Comparison of ENCODE assay signal across 22 cellular contexts in genomic region chr2:73992036-73992435, GRCh38. TPM values are rescaled to one million over a fixed set of nuclear protein-coding genes. Genes with fewer than 3 reads are reported as not detected.
DNase-seq lines count a peak whose midpoint lies in the region; ATAC-seq and TF ChIP-seq lines count a peak whose summit lies in the region.
"Had no signal": no experiment of that assay in that cellular context is flagged by ENCODE, and none has a peak within 500 bp of the region (broad histone marks: within the 10 kb centered on the region; RNA-seq: fewer than 3 reads in every experiment).

No MANE protein-coding gene starts in this region.

- TF ChIP-seq CTCF in DND-41 (IDR thresholded peaks at IDR 0.05; ENCODE audit: borderline replicate concordance, extremely low read depth, low read length, poor library complexity, severe bottlenecking), result no peak
- no peak for TF ChIP-seq CTCF in foreskin keratinocyte (conservative IDR thresholded peaks at IDR 0.05)

- H2AFZ ChIP-seq in DND-41 (ENCODE audit: low read depth, low read length), result no peak overlapping the region

- H3K79me2 ChIP-seq in DND-41 (ENCODE audit: insufficient read depth, low read length), result peaks cover 100% of the 10 kb centered on the region

- H3K4me2 ChIP-seq in BLaER1 treated with 17β-estradiol and CSF1 and Interleukin-3, amounts not matched to agents 10 nM and 100 nM, result peak overlapping the region; percentile 0 to 100 (median 56); a peak in 18 of 22 replicates
- H3K4me2 ChIP-seq in DND-41 (ENCODE audit: insufficient read depth, low read length), result peak overlapping the region; percentile 6; the same call in 1 of the 2 replicates

- H3K9me3 ChIP-seq in BLaER1 treated with 17β-estradiol and CSF1 and Interleukin-3, amounts not matched to agents 10 nM and 100 nM (replicated peaks in 1 of 11), result no peaks in the 10 kb centered on the region
- no peaks in the 10 kb centered on the region for H3K9me3 ChIP-seq in DND-41 (ENCODE audit: insufficient read depth, low read length, severe bottlenecking)
- H3K9me3 ChIP-seq: Peyer's patch, vagina had no signal

- H3K9ac ChIP-seq in BLaER1 treated with 17β-estradiol and CSF1 and Interleukin-3, amounts not matched to agents 10 nM and 100 nM, result no peak overlapping the region
- H3K9ac ChIP-seq in DND-41 (ENCODE audit: low read depth, low read length), result no peak overlapping the region

- H3K27me3 ChIP-seq in BLaER1 treated with 17β-estradiol and CSF1 and Interleukin-3, amounts not matched to agents 10 nM and 100 nM, result no peaks in the 10 kb centered on the region
- no peaks in the 10 kb centered on the region for H3K27me3 ChIP-seq in DND-41 (ENCODE audit: insufficient read depth, low read length, poor library complexity)
- no peaks in the 10 kb centered on the region for H3K27me3 ChIP-seq in foreskin keratinocyte
- H3K27me3 ChIP-seq: Peyer's patch, vagina had no signal

- H3K27ac ChIP-seq in BLaER1 treated with 17β-estradiol and CSF1 and Interleukin-3, amounts not matched to agents 10 nM and 100 nM, result no peak overlapping the region
- H3K27ac ChIP-seq in DND-41 (ENCODE audit: low read length) (0 out of 2 replicates have a peak overlapping the region, but pooled peaks have one; percentile 17), foreskin keratinocyte (peak overlapping the region; percentile 61)
- H3K27ac ChIP-seq: Peyer's patch, skin epidermis, vagina, VCaP had no signal

- ATAC-seq in DND-41 (ENCODE audit: insufficient read depth, low read depth), result no peak
- no peak for ATAC-seq in activated CD8-positive, alpha-beta T cell treated with anti-CD3 and anti-CD28 coated beads, Interleukin-2, amount 10 ng/mL, durations not matched to agents 7 days and 5 days
- ATAC-seq in foreskin keratinocyte, result peak; percentile 71
- no peak for ATAC-seq in HG02870 (IDR thresholded peaks at IDR 0.05; ENCODE audit: unreplicated experiment)
- no peak for ATAC-seq in GM19455 (IDR thresholded peaks at IDR 0.05; ENCODE audit: unreplicated experiment)

- peaks cover 55 to 100% (median 93%) of the 10 kb centered on the region in 11 experiments for H3K36me3 ChIP-seq in BLaER1 treated with 17β-estradiol and CSF1 and Interleukin-3, amounts not matched to agents 10 nM and 100 nM
- peaks cover 70% of the 10 kb centered on the region for H3K36me3 ChIP-seq in DND-41 (ENCODE audit: insufficient read depth, low read length)
- H3K36me3 ChIP-seq: Peyer's patch, vagina had no signal

- peaks cover 9% of the 10 kb centered on the region for H3K9me3 Mint-ChIP-seq in activated CD8-positive, alpha-beta T cell treated with anti-CD3 and anti-CD28 coated beads, Interleukin-2, amount 10 ng/mL, durations not matched to agents 7 days and 5 days (ENCODE audit: insufficient read depth)

- H3K36me3 Mint-ChIP-seq in activated CD8-positive, alpha-beta T cell treated with anti-CD3 and anti-CD28 coated beads, Interleukin-2, amount 10 ng/mL, durations not matched to agents 7 days and 5 days (ENCODE audit: low read depth), result peaks cover 66% of the 10 kb centered on the region

- peak overlapping the region; percentile 43 for H3K27ac Mint-ChIP-seq in activated CD8-positive, alpha-beta T cell treated with anti-CD3 and anti-CD28 coated beads, Interleukin-2, amount 10 ng/mL, durations not matched to agents 7 days and 5 days

- H4K20me1 ChIP-seq in BLaER1 treated with 17β-estradiol and CSF1 and Interleukin-3, amounts not matched to agents 10 nM and 100 nM, result peaks cover 100% of the 10 kb centered on the region in 11 experiments
- peaks cover 80% of the 10 kb centered on the region for H4K20me1 ChIP-seq in DND-41 (ENCODE audit: insufficient read depth, low read length)

- CTCF ChIA-PET in activated CD8-positive, alpha-beta T cell treated with anti-CD3 and anti-CD28 coated beads, Interleukin-2, amount 10 ng/mL, durations not matched to agents 7 days and 5 days (lab: Charles Lee), result no interaction called here

- H3K4me1 ChIP-seq in BLaER1 treated with 17β-estradiol and CSF1 and Interleukin-3, amounts not matched to agents 10 nM and 100 nM, result peaks cover 90 to 100% (median 95%) of the 10 kb centered on the region in 10 experiments
- H3K4me1 ChIP-seq in DND-41 (ENCODE audit: insufficient read depth, low read length), result peaks cover 52% of the 10 kb centered on the region
- H3K4me1 ChIP-seq in foreskin keratinocyte, result peaks cover 26% of the 10 kb centered on the region

- H3K4me3 ChIP-seq in BLaER1 treated with 17β-estradiol and CSF1 and Interleukin-3, amounts not matched to agents 10 nM and 100 nM, result no peak overlapping the region
- no peak overlapping the region for H3K4me3 ChIP-seq in DND-41 (ENCODE audit: low read depth in 1 of 2, low read length in 2 of 2)
- H3K4me3 ChIP-seq: Peyer's patch, skin epidermis, vagina had no signal

- POLR2A ChIA-PET in activated CD8-positive, alpha-beta T cell treated with anti-CD3 and anti-CD28 coated beads, Interleukin-2, amount 10 ng/mL, durations not matched to agents 7 days and 5 days (lab: Charles Lee), result interaction anchor here (1.7 kb wide), 1 partner anchor 10 kb away, joined by 4 read pairs; no protein-coding TSS in a partner anchor

- H3K4me1 Mint-ChIP-seq in activated CD8-positive, alpha-beta T cell treated with anti-CD3 and anti-CD28 coated beads, Interleukin-2, amount 10 ng/mL, durations not matched to agents 7 days and 5 days (ENCODE audit: low read depth), result peaks cover 59% of the 10 kb centered on the region

- DNase-seq in DND-41 (no peak), foreskin keratinocyte (peak in 1 of 2 donors; percentile 66), hepatic stellate cell (ENCODE audit: low spot score) (no peak)
- no peak for DNase-seq in activated CD8-positive, alpha-beta T cell treated with anti-CD3 and anti-CD28 coated beads, Interleukin-2, amount 10 ng/mL, durations not matched to agents 7 days and 5 days
- DNase-seq: activated naive CD4-positive, alpha-beta T cell treated with Interleukin-2 at 50 U/mL for 16 hours; activated T-cell treated with anti-CD3 and anti-CD28 coated beads for 4 hours; CD8-positive, alpha-beta memory T cell; cerebellar nuclear complex; DMS79 treated with DMSO at 0.1 percent for 48 hours; effector CD4-positive, alpha-beta T cell; NCI-H1105 treated with DMSO at 0.1 percent for 48 hours; NCI-H524; NK-92 treated with Interleukin-12 subunit alpha and Interleukin-12 subunit beta, amount 100 ng/mL, for 24 hours; occipital lobe; Peyer's patch; stimulated activated CD4-positive, alpha-beta T cell treated with anti-CD3 and anti-CD28 coated beads, Interleukin-1b, Interleukin-23, amount 100 ng/mL, for 48 hours had no signal

- H3K4me3 Mint-ChIP-seq in activated CD8-positive, alpha-beta T cell treated with anti-CD3 and anti-CD28 coated beads, Interleukin-2, amount 10 ng/mL, durations not matched to agents 7 days and 5 days, result no peak overlapping the region

- no peaks in the 10 kb centered on the region for H3K27me3 Mint-ChIP-seq in activated CD8-positive, alpha-beta T cell treated with anti-CD3 and anti-CD28 coated beads, Interleukin-2, amount 10 ng/mL, durations not matched to agents 7 days and 5 days (ENCODE audit: low read depth)
- H3K27me3 Mint-ChIP-seq: CD8-positive, alpha-beta memory T cell had no signal

RNA-seq across cellular contexts. Expression of gene TET3, which starts 7.3 kb away (rescaled TPM):
- total RNA-seq in activated CD8-positive, alpha-beta T cell treated with anti-CD3 and anti-CD28 coated beads, Interleukin-2, amount 10 ng/mL, durations not matched to agents 7 days and 5 days, result 10 to 100 TPM; 20.4 to 20.9 TPM
- total RNA-seq in foreskin keratinocyte, result 5.2 and 5.5 TPM in 2 replicates
- 0.76 and 0.85 TPM in 2 replicates for polyA plus RNA-seq in foreskin keratinocyte

Comparison
In these comparisons a context has a peak if more than half of its experiments do, and no peak if none do; other contexts are left out.
1. H3K27ac ChIP-seq: peak in DND-41 (single experiment) and foreskin keratinocyte (single experiment); none in BLaER1 treated with 17β-estradiol and CSF1 and Interleukin-3, amounts not matched to agents 10 nM and 100 nM (0 of 11).